ENCODE assay signal across 8 cellular contexts in genomic region chr14:94598816-94599655, GRCh38. TPM values are rescaled to one million over a fixed set of nuclear protein-coding genes. Genes with fewer than 3 reads are reported as not detected.
DNase-seq lines count a peak whose midpoint lies in the region.

No MANE protein-coding gene starts in this region.

- H3K36me3 Mint-ChIP-seq in activated CD4-positive, alpha-beta memory T cell treated with anti-CD3 and anti-CD28 coated beads for 36 hours = no peaks in the 10 kb centered on the region

- H3K4me1 ChIP-seq in duodenal mucosa (ENCODE audit: control insufficient read depth in 1 of 2, insufficient read depth in 2 of 2, low read length in 2 of 2) (peaks cover 37 to 43% of the 10 kb centered on the region in 2 donors), mesodermal cell (ENCODE audit: control insufficient read depth, insufficient read depth, low read length, poor library complexity, severe bottlenecking) (peaks cover 27% of the 10 kb centered on the region)

- no peaks in the 10 kb centered on the region for H3K27me3 ChIP-seq in duodenal mucosa (ENCODE audit: control insufficient read depth in 1 of 2, insufficient read depth in 2 of 2, low read length in 2 of 2)

- H3K36me3 ChIP-seq in duodenal mucosa (ENCODE audit: control insufficient read depth in 1 of 2, insufficient read depth in 2 of 2, low read length in 2 of 2) = no peaks in the 10 kb centered on the region
- H3K36me3 ChIP-seq in mesodermal cell (ENCODE audit: control insufficient read depth, insufficient read depth, low read length) = no peaks in the 10 kb centered on the region

- peak overlapping the region in 1 of 2 donors; percentile 52 for H3K9ac ChIP-seq in duodenal mucosa (ENCODE audit: low read depth in 1 of 2, low read length in 2 of 2)

- H3K27me3 Mint-ChIP-seq in activated CD4-positive, alpha-beta memory T cell treated with anti-CD3 and anti-CD28 coated beads for 36 hours = no peaks in the 10 kb centered on the region

- no peaks in the 10 kb centered on the region for H3K4me1 Mint-ChIP-seq in activated CD4-positive, alpha-beta memory T cell treated with anti-CD3 and anti-CD28 coated beads for 36 hours (ENCODE audit: low read depth)

- POLR2A ChIA-PET in activated CD4-positive, alpha-beta memory T cell treated with anti-CD3 and anti-CD28 coated beads for 36 hours (lab: Charles Lee) = no interaction called here

- H3K27ac Mint-ChIP-seq in activated CD4-positive, alpha-beta memory T cell treated with anti-CD3 and anti-CD28 coated beads for 36 hours = no peak overlapping the region

- CTCF ChIA-PET in activated CD4-positive, alpha-beta memory T cell treated with anti-CD3 and anti-CD28 coated beads for 36 hours (lab: Charles Lee) = no interaction called here

- DNase-seq in A172 (ENCODE audit: low spot score) (peak; percentile 91), LoVo (ENCODE audit: low spot score) (peak; percentile 86), activated gamma-delta T cell treated with Interleukin-2 at 50 U/mL for 16 hours (no peak)
- DNase-seq in stimulated activated CD4-positive, alpha-beta T cell treated with anti-CD3 and anti-CD28 coated beads, Interleukin-15, amount 100 ng/mL, for 24 hours = no peak
- no peak for DNase-seq in activated CD4-positive, alpha-beta memory T cell treated with anti-CD3 and anti-CD28 coated beads for 36 hours
- no peak for DNase-seq in activated naive CD4-positive, alpha-beta T cell treated with Interleukin-2 at 50 U/mL for 16 hours

- no peaks in the 10 kb centered on the region for H3K9me3 Mint-ChIP-seq in activated CD4-positive, alpha-beta memory T cell treated with anti-CD3 and anti-CD28 coated beads for 36 hours

- H3K4me3 Mint-ChIP-seq in activated CD4-positive, alpha-beta memory T cell treated with anti-CD3 and anti-CD28 coated beads for 36 hours = no peak overlapping the region

- H3K27ac ChIP-seq in duodenal mucosa (ENCODE audit: low read depth, low read length) (peak overlapping the region; percentile 58), mesodermal cell (ENCODE audit: low read depth, low read length, severe bottlenecking) (peak overlapping the region; percentile 90)

- H3K9me3 ChIP-seq in duodenal mucosa (ENCODE audit: control insufficient read depth in 1 of 2, low read length in 2 of 2) = no peaks in the 10 kb centered on the region
- H3K9me3 ChIP-seq in mesodermal cell (ENCODE audit: control insufficient read depth, low read length) = no peaks in the 10 kb centered on the region

- WGBS in mesodermal cell (ENCODE audit: insufficient coverage in 2 of 2), 2 experiments = 73 to 78% methylated on average over 9 to 10 of the region's 11 CpGs

- intact Hi-C loops in activated CD4-positive, alpha-beta memory T cell treated with anti-CD3 and anti-CD28 coated beads for 36 hours (cut with micrococcal nuclease) = no loop called here

- H3K4me3 ChIP-seq in duodenal mucosa (ENCODE audit: low read depth in 1 of 2, low read length in 2 of 2) = peak overlapping the region in 1 of 2 donors; percentile 19
- H3K4me3 ChIP-seq in mesodermal cell (ENCODE audit: extremely low read depth, insufficient read depth, low read length, poor library complexity, severe bottlenecking) = no peak overlapping the region

RNA-seq across cellular contexts. Expression of gene SERPINA3, which starts 13.2 kb away (rescaled TPM):
- total RNA-seq in A172 (2014; rRNA removed; shearing (Covaris generic)) = not detected in 2 replicates
- 0.18 TPM for polyA plus RNA-seq in mesodermal cell (2013, experiment 1 of 2)
- polyA plus RNA-seq in mesodermal cell (2013, experiment 2 of 2) = not detected
- total RNA-seq in activated CD4-positive, alpha-beta memory T cell treated with anti-CD3 and anti-CD28 coated beads for 36 hours = not detected

RNA-seq across cellular contexts. Expression of gene SERPINA5, which starts 17.8 kb away (rescaled TPM):
- total RNA-seq in A172 (2014; rRNA removed; shearing (Covaris generic)) = 0.36 TPM in 1 of 2 replicates, not detected in the other
- 1.2 TPM for polyA plus RNA-seq in mesodermal cell (2013, experiment 1 of 2)
- polyA plus RNA-seq in mesodermal cell (2013, experiment 2 of 2) = 1.2 TPM
- not detected for total RNA-seq in activated CD4-positive, alpha-beta memory T cell treated with anti-CD3 and anti-CD28 coated beads for 36 hours

RNA-seq across cellular contexts. Expression of gene SERPINA4, which starts 37.8 kb away (rescaled TPM):
- total RNA-seq in A172 (2014; rRNA removed; shearing (Covaris generic)) = not detected in 2 replicates
- polyA plus RNA-seq in mesodermal cell (2013, experiment 1 of 2) = not detected
- not detected for polyA plus RNA-seq in mesodermal cell (2013, experiment 2 of 2)
- total RNA-seq in activated CD4-positive, alpha-beta memory T cell treated with anti-CD3 and anti-CD28 coated beads for 36 hours = not detected

Comparison
In these comparisons a context has a peak if more than half of its experiments do, and no peak if none do; other contexts are left out.
1. DNase-seq: peak in A172 (single experiment) and LoVo (single experiment); none in activated gamma-delta T cell treated with Interleukin-2 at 50 U/mL for 16 hours (single experiment), stimulated activated CD4-positive, alpha-beta T cell treated with anti-CD3 and anti-CD28 coated beads, Interleukin-15, amount 100 ng/mL, for 24 hours (single experiment), activated CD4-positive, alpha-beta memory T cell treated with anti-CD3 and anti-CD28 coated beads for 36 hours (single experiment) and activated naive CD4-positive, alpha-beta T cell treated with Interleukin-2 at 50 U/mL for 16 hours (single experiment).